Comparison of ENCODE assay signal across 1 cellular context in the genomic region with DNA sequence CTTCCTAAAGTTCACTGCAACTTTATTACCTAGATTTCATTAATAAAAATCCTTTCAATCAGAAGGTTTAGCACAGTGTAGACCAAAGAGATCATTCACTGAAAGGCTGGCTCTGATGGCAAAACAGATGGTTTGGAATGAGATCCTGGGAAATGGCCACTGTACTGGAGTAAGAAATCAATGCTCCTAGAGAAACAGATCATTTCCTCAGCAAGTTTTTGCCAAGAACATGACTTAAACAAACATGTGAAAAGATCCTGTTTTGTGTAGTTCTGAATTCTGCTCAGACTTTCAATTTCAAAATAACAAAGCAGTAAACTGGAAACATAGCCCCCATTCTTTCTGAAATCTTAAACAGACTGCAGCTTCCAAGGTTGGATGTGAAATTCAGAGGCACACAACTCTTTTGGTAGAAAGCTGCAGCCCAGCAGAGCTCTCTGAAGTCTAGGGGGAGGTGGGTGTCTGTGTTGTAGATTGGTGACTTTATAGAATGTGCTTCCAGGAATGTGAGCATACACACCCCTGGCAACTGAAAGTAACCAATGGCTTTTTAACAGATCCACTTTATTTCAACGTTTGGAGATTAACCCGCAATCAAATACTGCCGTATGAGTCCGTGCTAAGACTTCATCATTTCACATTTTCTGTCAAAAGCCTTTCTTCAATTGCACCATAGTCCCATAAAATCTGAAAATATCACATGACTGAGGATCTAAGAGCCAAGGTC.
TF ChIP-seq lines count a peak whose summit lies in the region.

No MANE protein-coding gene starts in this region.

TF ChIP-seq in HCT116, 20 proteins besides CTCF, POLR2A, EP300 and RAD21 (continued from another document):
- TF ChIP-seq, protein P1, sequence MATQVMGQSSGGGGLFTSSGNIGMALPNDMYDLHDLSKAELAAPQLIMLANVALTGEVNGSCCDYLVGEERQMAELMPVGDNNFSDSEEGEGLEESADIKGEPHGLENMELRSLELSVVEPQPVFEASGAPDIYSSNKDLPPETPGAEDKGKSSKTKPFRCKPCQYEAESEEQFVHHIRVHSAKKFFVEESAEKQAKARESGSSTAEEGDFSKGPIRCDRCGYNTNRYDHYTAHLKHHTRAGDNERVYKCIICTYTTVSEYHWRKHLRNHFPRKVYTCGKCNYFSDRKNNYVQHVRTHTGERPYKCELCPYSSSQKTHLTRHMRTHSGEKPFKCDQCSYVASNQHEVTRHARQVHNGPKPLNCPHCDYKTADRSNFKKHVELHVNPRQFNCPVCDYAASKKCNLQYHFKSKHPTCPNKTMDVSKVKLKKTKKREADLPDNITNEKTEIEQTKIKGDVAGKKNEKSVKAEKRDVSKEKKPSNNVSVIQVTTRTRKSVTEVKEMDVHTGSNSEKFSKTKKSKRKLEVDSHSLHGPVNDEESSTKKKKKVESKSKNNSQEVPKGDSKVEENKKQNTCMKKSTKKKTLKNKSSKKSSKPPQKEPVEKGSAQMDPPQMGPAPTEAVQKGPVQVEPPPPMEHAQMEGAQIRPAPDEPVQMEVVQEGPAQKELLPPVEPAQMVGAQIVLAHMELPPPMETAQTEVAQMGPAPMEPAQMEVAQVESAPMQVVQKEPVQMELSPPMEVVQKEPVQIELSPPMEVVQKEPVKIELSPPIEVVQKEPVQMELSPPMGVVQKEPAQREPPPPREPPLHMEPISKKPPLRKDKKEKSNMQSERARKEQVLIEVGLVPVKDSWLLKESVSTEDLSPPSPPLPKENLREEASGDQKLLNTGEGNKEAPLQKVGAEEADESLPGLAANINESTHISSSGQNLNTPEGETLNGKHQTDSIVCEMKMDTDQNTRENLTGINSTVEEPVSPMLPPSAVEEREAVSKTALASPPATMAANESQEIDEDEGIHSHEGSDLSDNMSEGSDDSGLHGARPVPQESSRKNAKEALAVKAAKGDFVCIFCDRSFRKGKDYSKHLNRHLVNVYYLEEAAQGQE (IDR thresholded peaks at IDR 0.05; ENCODE audit: low read depth) = no peak
- TF ChIP-seq SIN3A (IDR thresholded peaks at IDR 0.05; ENCODE audit: low read depth) = no peak
- TF ChIP-seq JUND (IDR thresholded peaks at IDR 0.05) = no peak
- no peak for TF ChIP-seq ZFX (IDR thresholded peaks at IDR 0.05)
